Comparison of ENCODE assay signal across 27 cellular contexts in the genomic region with DNA sequence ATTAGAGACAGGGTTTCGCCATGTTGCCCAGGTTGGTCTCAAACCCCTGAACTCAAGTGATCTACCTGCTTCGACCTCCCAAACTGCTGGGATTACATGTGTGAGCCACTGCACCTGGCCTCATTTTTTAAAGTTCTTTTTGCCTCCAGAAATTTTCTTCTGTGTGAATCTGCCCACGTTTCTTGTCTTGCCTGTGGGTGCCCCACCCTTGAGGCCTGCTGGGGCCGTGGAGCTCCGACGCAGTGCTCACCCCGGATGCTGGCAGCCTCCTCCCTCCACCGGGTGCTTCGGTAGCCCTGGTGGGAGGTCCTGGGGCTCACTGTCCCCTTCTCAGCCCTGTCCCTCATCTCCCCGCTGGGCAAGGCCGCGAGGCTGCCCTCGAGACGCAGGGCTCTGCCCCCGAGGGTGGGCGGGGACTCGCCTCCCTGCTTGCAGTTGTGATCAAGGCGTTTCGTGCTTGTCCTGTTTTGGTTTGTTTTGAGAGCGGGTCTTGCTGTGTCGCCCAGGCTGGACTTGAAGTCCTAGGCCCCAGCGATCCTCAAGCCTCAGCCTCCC. TPM values are rescaled to one million over a fixed set of nuclear protein-coding genes. Genes with fewer than 3 reads are reported as not detected.
DNase-seq lines count a peak whose midpoint lies in the region; ATAC-seq and TF ChIP-seq lines count a peak whose summit lies in the region.
"Had no signal": no experiment of that assay in that cellular context is flagged by ENCODE, and none has a peak within 500 bp of the region (broad histone marks: within the 10 kb centered on the region; RNA-seq: fewer than 3 reads in every experiment).

No MANE protein-coding gene starts in this region.

- DNase-seq in activated naive CD4-positive, alpha-beta T cell treated with anti-CD3 and anti-CD28 coated beads, Interleukin-2, amount 10 ng/mL, durations not matched to agents 7 days and 5 days, result no peak
- DNase-seq in activated naive CD4-positive, alpha-beta T cell treated with Interleukin-2 at 50 U/mL for 16 hours, result no peak
- peak in 15 of 61 donors; percentile 17 to 60 (median 34) for DNase-seq in caudate nucleus (lab: John Stamatoyannopoulos, UW)
- DNase-seq in putamen (ENCODE audit: low spot score), result peak; percentile 52
- no peak for DNase-seq in immature natural killer cell
- DNase-seq: BE2C; CD8-positive, alpha-beta memory T cell; DMS 273 treated with DMSO at 0.1 percent for 48 hours; DMS79; GF-D8; HCEC 1CT; Kasumi-1; MV-4-11; NCI-H1105; NCI-H1436 treated with DMSO at 0.1 percent for 48 hours; NCI-H187 treated with DMSO at 0.1 percent for 48 hours; NCI-H2171 treated with DMSO at 0.1 percent for 48 hours; NCI-H345; NCI-H524; NCI-H748 treated with DMSO at 0.1 percent for 48 hours; SHP77 had no signal

- H3K4me3 Mint-ChIP-seq in activated naive CD4-positive, alpha-beta T cell treated with anti-CD3 and anti-CD28 coated beads, Interleukin-2, amount 10 ng/mL, durations not matched to agents 7 days and 5 days, result no peak overlapping the region
- no peak overlapping the region for H3K4me3 Mint-ChIP-seq in immature natural killer cell
- H3K4me3 Mint-ChIP-seq: CD14-positive monocyte; CD8-positive, alpha-beta memory T cell had no signal

- H3K27ac ChIP-seq in HEK293 (ENCODE audit: extremely low read depth, low read depth, low read length), result no peak overlapping the region
- peak overlapping the region; percentile 52 for H3K27ac ChIP-seq in caudate nucleus (ENCODE audit: low read depth, low read length)
- H3K27ac ChIP-seq: 22Rv1, HL-60 had no signal

- H3K36me3 Mint-ChIP-seq in activated naive CD4-positive, alpha-beta T cell treated with anti-CD3 and anti-CD28 coated beads, Interleukin-2, amount 10 ng/mL, durations not matched to agents 7 days and 5 days, result peaks cover 6% of the 10 kb centered on the region
- H3K36me3 Mint-ChIP-seq in immature natural killer cell, result peaks cover 6 to 11% (median 7%) of the 10 kb centered on the region in 3 donors

- no peaks in the 10 kb centered on the region for H3K4me1 ChIP-seq in HEK293 (ENCODE audit: control insufficient read depth, insufficient read depth, low read length)
- H3K4me1 ChIP-seq: BE2C had no signal

- H3K4me3 ChIP-seq in HEK293 (ENCODE audit: low read depth, low read length), result no peak overlapping the region
- H3K4me3 ChIP-seq: K562 had no signal

- ATAC-seq in HG03469 (IDR thresholded peaks at IDR 0.05; ENCODE audit: unreplicated experiment), result no peak
- ATAC-seq: K562 had no signal

- H3K4me1 Mint-ChIP-seq in activated naive CD4-positive, alpha-beta T cell treated with anti-CD3 and anti-CD28 coated beads, Interleukin-2, amount 10 ng/mL, durations not matched to agents 7 days and 5 days, result no peaks in the 10 kb centered on the region
- no peaks in the 10 kb centered on the region for H3K4me1 Mint-ChIP-seq in immature natural killer cell
- H3K4me1 Mint-ChIP-seq: CD14-positive monocyte; CD8-positive, alpha-beta memory T cell had no signal

- no peak for TF ChIP-seq CTCF in HEK293 (tag by site-specific recombination; IDR thresholded peaks at IDR 0.05)

- CTCF ChIA-PET in activated naive CD4-positive, alpha-beta T cell treated with anti-CD3 and anti-CD28 coated beads, Interleukin-2, amount 10 ng/mL, durations not matched to agents 7 days and 5 days (lab: Charles Lee), result interaction anchor here (0.7 kb wide), 1 partner anchor 18 kb away, joined by 3 read pairs; no protein-coding TSS in a partner anchor
- CTCF ChIA-PET in HEK293 (lab: Yijun Ruan, JAX), result no interaction called here

- no peaks in the 10 kb centered on the region for H3K27me3 Mint-ChIP-seq in activated naive CD4-positive, alpha-beta T cell treated with anti-CD3 and anti-CD28 coated beads, Interleukin-2, amount 10 ng/mL, durations not matched to agents 7 days and 5 days
- peaks cover 0 to 2% (median 0%) of the 10 kb centered on the region in 3 donors for H3K27me3 Mint-ChIP-seq in immature natural killer cell (ENCODE audit: low read depth in 3 of 3)
- H3K27me3 Mint-ChIP-seq: CD8-positive, alpha-beta memory T cell had no signal

- H3K36me3 ChIP-seq in HEK293 (ENCODE audit: control insufficient read depth in 2 of 2, insufficient read depth in 1 of 2, low read length in 2 of 2), result peaks cover 13 to 78% of the 10 kb centered on the region in 2 experiments; a peak in 2 of 3 replicates

- POLR2A ChIA-PET in HEK293 (lab: Yijun Ruan, JAX), result no interaction called here

- peak overlapping the region; percentile 49 for H3K27ac Mint-ChIP-seq in activated naive CD4-positive, alpha-beta T cell treated with anti-CD3 and anti-CD28 coated beads, Interleukin-2, amount 10 ng/mL, durations not matched to agents 7 days and 5 days
- no peak overlapping the region for H3K27ac Mint-ChIP-seq in immature natural killer cell
- H3K27ac Mint-ChIP-seq: CD14-positive monocyte had no signal

- H3K9me3 ChIP-seq in HEK293 (ENCODE audit: control insufficient read depth, insufficient read depth, low read depth, low read length), result no peaks in the 10 kb centered on the region
- H3K9me3 ChIP-seq: BE2C had no signal

- no peaks in the 10 kb centered on the region for H3K9me3 Mint-ChIP-seq in activated naive CD4-positive, alpha-beta T cell treated with anti-CD3 and anti-CD28 coated beads, Interleukin-2, amount 10 ng/mL, durations not matched to agents 7 days and 5 days
- no peaks in the 10 kb centered on the region for H3K9me3 Mint-ChIP-seq in immature natural killer cell
- H3K9me3 Mint-ChIP-seq: CD14-positive monocyte; CD8-positive, alpha-beta memory T cell had no signal

TF ChIP-seq in HEK293, 187 proteins besides CTCF, POLR2A, EP300 and RAD21:
- TF ChIP-seq MYNN (tag by site-specific recombination; IDR thresholded peaks at IDR 0.05; ENCODE audit: borderline replicate concordance) (no peak), GLI4 (tag by site-specific recombination; IDR thresholded peaks at IDR 0.05) (no peak), ZFHX2 (tag by site-specific recombination; conservative IDR thresholded peaks at IDR 0.05) (peak; percentile 16; the same call in 1 of the 2 replicates), TCF7L2 (IDR thresholded peaks at IDR 0.05; ENCODE audit: borderline replicate concordance, low read depth, low read length) (no peak)

RNA-seq across cellular contexts. Expression of a gene that starts 19.5 kb away (rescaled TPM):
- polyA plus RNA-seq in immature natural killer cell, result 10 to 100 TPM in 2 of 3 donors, 1 to 10 TPM in 1; 5.7 to 30.2 (median 18.1) TPM

RNA-seq across cellular contexts. Expression of a gene that starts 31.5 kb away (rescaled TPM):
- 1,000 to 10,000 TPM in 1 of 3 donors, 100 to 1,000 TPM in 2; 921 to 1,915 (median 940) TPM for polyA plus RNA-seq in immature natural killer cell

RNA-seq across cellular contexts. Expression of a gene that starts 35.5 kb away (rescaled TPM):
- 1 to 10 TPM in 2 of 3 donors, under 1 TPM in 1; 0.82 to 3.0 (median 2.8) TPM for polyA plus RNA-seq in immature natural killer cell

RNA-seq across cellular contexts. Expression of a gene that starts 35.9 kb away (rescaled TPM):
- polyA plus RNA-seq in immature natural killer cell, result 10 to 100 TPM; 11.4 to 20.3 (median 15.9) TPM

RNA-seq across cellular contexts. Expression of a gene that starts 56.8 kb away (rescaled TPM):
- 1 to 10 TPM in 1 of 3 donors, under 1 TPM in 2; 0.52 to 1.0 (median 0.79) TPM for polyA plus RNA-seq in immature natural killer cell
